ENCODE assay signal across 30 cellular contexts in genomic region chr3:126322181-126322967, GRCh38. TPM values are rescaled to one million over a fixed set of nuclear protein-coding genes. Genes with fewer than 3 reads are reported as not detected.
"Had no signal": no experiment of that assay in that cellular context is flagged by ENCODE, and none has a peak within 500 bp of the region (broad histone marks: within the 10 kb centered on the region; RNA-seq: fewer than 3 reads in every experiment).

No MANE protein-coding gene starts in this region.

- H3K9ac ChIP-seq: SK-N-SH had no signal

- H3K36me3 Mint-ChIP-seq: activated CD4-positive, alpha-beta memory T cell treated with anti-CD3 and anti-CD28 coated beads for 36 hours; activated naive CD4-positive, alpha-beta T cell treated with anti-CD3 and anti-CD28 coated beads, Interleukin-2, amount 50 U/mL, for 72 hours had no signal

- H3K27ac Mint-ChIP-seq: activated CD4-positive, alpha-beta memory T cell treated with anti-CD3 and anti-CD28 coated beads for 36 hours; activated CD4-positive, alpha-beta T cell treated with anti-CD3 and anti-CD28 coated beads, Interleukin-2, amount 10 ng/mL, durations not matched to agents 7 days and 5 days; activated naive CD4-positive, alpha-beta T cell treated with anti-CD3 and anti-CD28 coated beads, Interleukin-2, amount 50 U/mL, for 72 hours; activated naive CD8-positive, alpha-beta T cell treated with anti-CD3 and anti-CD28 coated beads, Interleukin-2, amount 50 U/mL, for 24 hours had no signal

- H3K4me3 ChIP-seq: ascending aorta, body of pancreas, Peyer's patch, SJCRH30 had no signal

- H3K27me3 ChIP-seq: ascending aorta, body of pancreas, Peyer's patch, SJCRH30 had no signal

- H3K4me1 Mint-ChIP-seq: activated CD4-positive, alpha-beta T cell treated with anti-CD3 and anti-CD28 coated beads, Interleukin-2, amount 10 ng/mL, durations not matched to agents 7 days and 5 days; activated naive CD8-positive, alpha-beta T cell treated with anti-CD3 and anti-CD28 coated beads, Interleukin-2, amount 50 U/mL, for 24 hours had no signal

- H3K27ac ChIP-seq: ascending aorta, body of pancreas, Peyer's patch, RWPE1, SJCRH30, VCaP had no signal

- DNase-seq: activated CD4-positive, alpha-beta memory T cell treated with anti-CD3 and anti-CD28 coated beads for 36 hours; activated CD4-positive, alpha-beta T cell treated with anti-CD3 and anti-CD28 coated beads, Interleukin-2, amount 10 ng/mL, durations not matched to agents 7 days and 5 days; activated CD4-positive, CD25-positive, alpha-beta regulatory T cell; activated CD8-positive, alpha-beta memory T cell treated with anti-CD3 and anti-CD28 coated beads for 24 hours; activated naive CD4-positive, alpha-beta T cell treated with Interleukin-2 at 50 U/mL for 16 hours; activated naive CD8-positive, alpha-beta T cell treated with anti-CD3 and anti-CD28 coated beads, Interleukin-2, amount 50 U/mL, for 24 hours; activated T-cell treated with anti-CD3 and anti-CD28 coated beads, Interleukin-2, amount 50 U/mL, for 4 hours; amniotic stem cell; body of pancreas; Karpas-422; MM.1S; NCI-H1105; NCI-H1436 treated with DMSO at 0.1 percent for 48 hours; NCI-H187; NCI-H2171; NCI-H2227 treated with DMSO at 0.1 percent for 48 hours; NCI-H446 treated with DMSO at 0.1 percent for 48 hours; NCI-H524 treated with DMSO at 0.1 percent for 48 hours; NCI-H82; Peyer's patch; Right ventricle myocardium superior; SJCRH30; SK-N-SH; T-helper 1 cell had no signal

- H3K4me3 Mint-ChIP-seq: activated CD4-positive, alpha-beta memory T cell treated with anti-CD3 and anti-CD28 coated beads for 36 hours; activated CD4-positive, alpha-beta T cell treated with anti-CD3 and anti-CD28 coated beads, Interleukin-2, amount 10 ng/mL, durations not matched to agents 7 days and 5 days; activated naive CD8-positive, alpha-beta T cell treated with anti-CD3 and anti-CD28 coated beads, Interleukin-2, amount 50 U/mL, for 24 hours; activated T-cell treated with anti-CD3 and anti-CD28 coated beads, Interleukin-2, amount 50 U/mL, for 4 hours had no signal

- H3K36me3 ChIP-seq: ascending aorta, Peyer's patch, SJCRH30 had no signal

- H3K9me3 ChIP-seq: body of pancreas, Peyer's patch, SJCRH30, SK-N-SH had no signal

- H3K4me1 ChIP-seq: ascending aorta, body of pancreas, Peyer's patch, SJCRH30 had no signal

- H3K4me2 ChIP-seq: SK-N-SH had no signal

- FAIRE-seq: bronchial epithelial cell had no signal

- ATAC-seq: activated naive CD4-positive, alpha-beta T cell treated with anti-CD3 and anti-CD28 coated beads, Interleukin-2, amount 50 U/mL, for 72 hours; activated naive CD8-positive, alpha-beta T cell treated with anti-CD3 and anti-CD28 coated beads, Interleukin-2, amount 50 U/mL, for 24 hours; activated T-cell treated with anti-CD3 and anti-CD28 coated beads, Interleukin-2, amount 50 U/mL, for 4 hours; body of pancreas had no signal

RNA-seq across cellular contexts. Expression of gene KLF15, which starts 34.8 kb away (rescaled TPM):
- total RNA-seq: activated CD4-positive, alpha-beta T cell treated with anti-CD3 and anti-CD28 coated beads, Interleukin-2, amount 10 ng/mL, durations not matched to agents 7 days and 5 days; T-helper 2 cell treated with Interferon-gamma antibody and Interleukin-4, amounts not matched to agents 100 ng/mL and 5 ng/mL, for 36 hours had no signal
